ENCODE assay signal across 11 cellular contexts in the genomic region with DNA sequence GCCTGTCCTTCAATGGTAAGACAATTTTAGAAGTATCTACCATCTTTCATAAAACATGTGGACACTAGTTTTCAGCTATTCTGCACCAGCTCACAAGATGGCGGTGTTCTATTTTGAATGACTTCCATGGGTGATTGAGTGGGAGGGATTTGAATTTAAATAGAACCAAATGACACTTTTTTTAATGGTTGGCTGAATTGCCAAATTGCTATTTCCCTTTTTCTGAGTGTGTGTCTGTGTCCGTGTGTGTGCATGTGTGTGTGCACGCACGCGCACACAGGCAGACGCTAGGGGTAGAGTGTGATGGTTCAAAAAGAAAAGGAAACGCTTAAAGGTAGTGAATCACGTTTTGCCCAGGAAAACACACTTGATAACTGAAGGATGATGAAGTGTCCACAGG.
DNase-seq lines count a peak whose midpoint lies in the region; ATAC-seq and TF ChIP-seq lines count a peak whose summit lies in the region.
"Had no signal": no experiment of that assay in that cellular context is flagged by ENCODE, and none has a peak within 500 bp of the region (broad histone marks: within the 10 kb centered on the region; RNA-seq: fewer than 3 reads in every experiment).

No MANE protein-coding gene starts in this region.

- peak; percentile 70 for TF ChIP-seq CTCF in RWPE2 (IDR thresholded peaks at IDR 0.05; ENCODE audit: poor library complexity, severe bottlenecking)
- TF ChIP-seq CTCF in endothelial cell (IDR thresholded peaks at IDR 0.05; ENCODE audit: unreplicated experiment) = peak; percentile 18

- no peak overlapping the region for H3K4me3 ChIP-seq in RWPE2 (ENCODE audit: severe bottlenecking)
- H3K4me3 ChIP-seq: right atrium auricular region had no signal

- no peaks in the 10 kb centered on the region for H3K4me1 Mint-ChIP-seq in endothelial cell (ENCODE audit: unreplicated experiment)

- H3K4me3 Mint-ChIP-seq in endothelial cell (ENCODE audit: unreplicated experiment) = no peak overlapping the region
- H3K4me3 Mint-ChIP-seq: dendritic cell treated with granulocyte-macrophage colony-stimulating factor and Interleukin-4, amounts not matched to agents 40 ng/mL and 50 ng/mL, for 4 days had no signal

- no peaks in the 10 kb centered on the region for H3K27me3 Mint-ChIP-seq in endothelial cell (ENCODE audit: unreplicated experiment)

- H3K27ac ChIP-seq in RWPE2 (ENCODE audit: poor library complexity, severe bottlenecking) = peak overlapping the region; percentile 78
- H3K27ac ChIP-seq: right atrium auricular region had no signal

- H3K4me1 ChIP-seq in RWPE2 (ENCODE audit: insufficient read depth, poor library complexity, severe bottlenecking) = peaks cover 14% of the 10 kb centered on the region
- H3K4me1 ChIP-seq: right atrium auricular region had no signal

- intact Hi-C loops in left cardiac atrium (cut with DNase I) = no loop called here

- H3K9me3 Mint-ChIP-seq in endothelial cell (ENCODE audit: unreplicated experiment) = no peaks in the 10 kb centered on the region
- H3K9me3 Mint-ChIP-seq: dendritic cell treated with granulocyte-macrophage colony-stimulating factor and Interleukin-4, amounts not matched to agents 40 ng/mL and 50 ng/mL, for 4 days had no signal

- DNase-seq in stimulated activated CD4-positive, alpha-beta T cell treated with anti-CD3 and anti-CD28 coated beads, Interleukin-15, amount 100 ng/mL, for 24 hours = peak; percentile 1
- DNase-seq in stimulated activated CD4-positive, alpha-beta T cell treated with anti-CD3 and anti-CD28 coated beads, Interleukin-4, amount 100 ng/mL, for 1 hour = no peak
- no peak for DNase-seq in RWPE2 (ENCODE audit: low spot score)
- DNase-seq in endothelial cell (ENCODE audit: low spot score) = no peak
- DNase-seq in NCI-H510A treated with DMSO at 0.1 percent for 48 hours (lab: John Stamatoyannopoulos, UW) = no peak
- no peak for DNase-seq in occipital lobe (lab: John Stamatoyannopoulos, UW)
- no peak for DNase-seq in left cardiac atrium
- DNase-seq: NCI-H510A had no signal

- no peak overlapping the region for H3K27ac Mint-ChIP-seq in endothelial cell (ENCODE audit: unreplicated experiment)
- H3K27ac Mint-ChIP-seq: dendritic cell treated with granulocyte-macrophage colony-stimulating factor and Interleukin-4, amounts not matched to agents 40 ng/mL and 50 ng/mL, for 4 days had no signal

- no peaks in the 10 kb centered on the region for H3K36me3 ChIP-seq in RWPE2 (ENCODE audit: low read depth)
- H3K36me3 ChIP-seq: right atrium auricular region had no signal

- no peaks in the 10 kb centered on the region for H3K27me3 ChIP-seq in RWPE2 (ENCODE audit: insufficient read depth, poor library complexity, severe bottlenecking)
- H3K27me3 ChIP-seq: right atrium auricular region had no signal

- peak; percentile 16; the same call in 1 of the 3 replicates for ATAC-seq in RWPE2 (ENCODE audit: low read depth)
- ATAC-seq in GM19395 (IDR thresholded peaks at IDR 0.05; ENCODE audit: unreplicated experiment) = no peak
- ATAC-seq in left cardiac atrium = no peak

- no peaks in the 10 kb centered on the region for H3K36me3 Mint-ChIP-seq in endothelial cell (ENCODE audit: low read depth, unreplicated experiment)

- H3K9me3 ChIP-seq in RWPE2 (ENCODE audit: severe bottlenecking) = no peaks in the 10 kb centered on the region
- H3K9me3 ChIP-seq: right atrium auricular region had no signal
